In the genomic region with DNA sequence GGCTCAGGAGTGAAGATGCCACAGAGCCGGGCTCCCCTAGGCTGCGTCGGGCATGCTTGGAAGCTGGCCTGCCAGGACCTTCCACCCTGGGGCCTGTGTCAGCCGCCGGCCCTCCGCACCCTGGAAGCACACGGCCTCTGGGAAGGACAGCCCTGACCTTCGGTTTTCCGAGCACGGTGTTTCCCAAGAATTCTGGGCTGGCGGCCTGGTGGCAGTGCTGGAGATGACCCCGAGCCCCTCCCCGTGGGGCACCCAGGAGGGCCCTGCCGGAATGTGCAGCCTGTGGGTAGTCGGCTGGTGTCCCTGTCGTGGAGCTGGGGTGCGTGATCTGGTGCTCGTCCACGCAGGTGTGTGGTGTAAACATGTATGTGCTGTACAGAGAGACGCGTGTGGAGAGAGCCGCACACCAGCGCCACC, we compare ENCODE assay signal across 1 cellular context.
A peak's percentile ranks its signal among the peaks of the same experiment; 100 is the strongest.
TF ChIP-seq lines count a peak whose summit lies in the region.

No MANE protein-coding gene starts in this region.

TF ChIP-seq in K562, 482 proteins besides CTCF, POLR2A, EP300 and RAD21 (continued from another document):
- TF ChIP-seq ZBTB40 (IDR thresholded peaks at IDR 0.05): no peak
- TF ChIP-seq ZBTB40 (CRISPR knock-in tag; IDR thresholded peaks at IDR 0.05): no peak
- TF ChIP-seq GABPB1 (CRISPR knock-in tag; IDR thresholded peaks at IDR 0.05): no peak
- TF ChIP-seq POLR2G (IDR thresholded peaks at IDR 0.05; ENCODE audit: low read depth, low read length): peak; percentile 61
- no peak for TF ChIP-seq CC2D1A (IDR thresholded peaks at IDR 0.05)
- TF ChIP-seq ETS2 (tag; IDR thresholded peaks at IDR 0.05; ENCODE audit: borderline replicate concordance, poor library complexity, severe bottlenecking): no peak
- TF ChIP-seq ZBTB8A (IDR thresholded peaks at IDR 0.05; ENCODE audit: partially characterized antibody): no peak
TF ChIP-seq in K562: peak in this region for 1.
